ENCODE assay signal across 1 cellular context in the genomic region with DNA sequence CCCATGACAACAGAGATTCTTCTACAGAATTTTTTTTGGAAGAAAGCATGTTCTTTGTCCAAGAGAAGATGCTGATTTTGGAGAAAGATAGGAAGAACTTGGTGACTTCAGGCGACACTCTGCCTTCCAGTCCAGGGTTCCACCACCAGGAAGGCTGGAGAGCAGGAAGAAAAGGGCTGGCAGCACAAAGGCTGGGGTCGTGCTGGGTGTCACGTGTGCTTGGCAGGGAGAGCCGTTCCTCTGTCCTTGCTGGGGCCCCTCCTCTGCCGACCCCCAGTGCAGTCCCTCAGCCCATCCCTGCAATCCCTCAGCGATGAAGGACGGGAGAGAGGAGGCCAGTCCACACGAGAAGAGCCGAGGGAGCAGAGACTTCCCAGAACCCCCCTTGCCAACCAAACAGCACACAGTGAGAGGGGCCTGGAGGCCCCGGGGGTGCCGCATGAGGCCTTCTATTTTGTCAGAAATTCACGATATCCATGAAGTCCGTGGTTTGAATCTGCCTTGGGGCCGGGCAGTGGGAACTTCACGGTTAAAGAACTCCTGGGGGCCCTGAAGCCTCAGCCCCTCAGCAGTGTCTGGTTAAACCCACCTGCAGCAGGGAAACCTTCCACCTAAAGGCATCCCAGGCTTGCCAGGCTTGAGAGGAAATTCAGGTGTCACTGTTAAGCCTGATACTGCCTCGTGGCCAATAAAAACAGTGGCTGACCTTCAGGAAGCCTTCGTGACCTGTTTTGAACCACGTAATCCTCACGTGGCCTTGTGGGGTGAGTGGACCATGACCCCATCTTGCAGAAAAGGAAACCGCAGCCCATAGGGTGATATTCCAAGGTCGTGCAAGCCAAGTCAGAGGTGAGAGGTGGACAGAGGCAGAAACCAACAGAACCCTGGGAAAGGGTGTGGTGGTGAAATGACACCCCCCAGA.
TF ChIP-seq lines count a peak whose summit lies in the region.

No MANE protein-coding gene starts in this region.

TF ChIP-seq in HepG2, 621 proteins besides CTCF, POLR2A, EP300 and RAD21 (continued from another document and continues in another):
- TF ChIP-seq, protein P1, sequence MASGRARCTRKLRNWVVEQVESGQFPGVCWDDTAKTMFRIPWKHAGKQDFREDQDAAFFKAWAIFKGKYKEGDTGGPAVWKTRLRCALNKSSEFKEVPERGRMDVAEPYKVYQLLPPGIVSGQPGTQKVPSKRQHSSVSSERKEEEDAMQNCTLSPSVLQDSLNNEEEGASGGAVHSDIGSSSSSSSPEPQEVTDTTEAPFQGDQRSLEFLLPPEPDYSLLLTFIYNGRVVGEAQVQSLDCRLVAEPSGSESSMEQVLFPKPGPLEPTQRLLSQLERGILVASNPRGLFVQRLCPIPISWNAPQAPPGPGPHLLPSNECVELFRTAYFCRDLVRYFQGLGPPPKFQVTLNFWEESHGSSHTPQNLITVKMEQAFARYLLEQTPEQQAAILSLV (CRISPR knock-in tag; IDR thresholded peaks at IDR 0.05; ENCODE audit: borderline replicate concordance) = peak; percentile 43; the same call in 1 of the 2 replicates
- TF ChIP-seq CERS6 (CRISPR knock-in tag; IDR thresholded peaks at IDR 0.05) (no peak), ZNF639 (CRISPR knock-in tag; conservative IDR thresholded peaks at IDR 0.05) (no peak), ZNF235 (CRISPR knock-in tag; IDR thresholded peaks at IDR 0.05; ENCODE audit: borderline replicate concordance) (no peak), KDM5A (IDR thresholded peaks at IDR 0.05; ENCODE audit: borderline replicate concordance, low read length) (no peak), ATAD3A (CRISPR knock-in tag; IDR thresholded peaks at IDR 0.05) (no peak), ZFP62 (CRISPR knock-in tag; IDR thresholded peaks at IDR 0.05) (no peak), SNAPC2 (CRISPR knock-in tag; IDR thresholded peaks at IDR 0.05) (no peak), ZFP90 (CRISPR knock-in tag; IDR thresholded peaks at IDR 0.05; ENCODE audit: borderline replicate concordance) (0 out of 2 replicates have a peak, but pooled peaks have one; percentile 22), FOXC1 (CRISPR knock-in tag; IDR thresholded peaks at IDR 0.05; ENCODE audit: borderline replicate concordance) (peak; percentile 55; the same call in 1 of the 2 replicates), ESRRA (CRISPR knock-in tag; IDR thresholded peaks at IDR 0.05; ENCODE audit: low read depth) (peak; percentile 99), ZNF431 (CRISPR knock-in tag; IDR thresholded peaks at IDR 0.05; ENCODE audit: borderline replicate concordance, low read depth) (no peak), CREB1 (IDR thresholded peaks at IDR 0.05) (peak; percentile 14; the same call in 1 of the 2 replicates), CREB1 (CRISPR knock-in tag; IDR thresholded peaks at IDR 0.05) (no peak), ZBTB21 (CRISPR knock-in tag; IDR thresholded peaks at IDR 0.05) (no peak), KDM6A (CRISPR knock-in tag; IDR thresholded peaks at IDR 0.05; ENCODE audit: low read depth) (peak; percentile 69; the same call in 1 of the 2 replicates), HDAC6 (IDR thresholded peaks at IDR 0.05; ENCODE audit: low read depth, low read length) (no peak), PHF5A (CRISPR knock-in tag; IDR thresholded peaks at IDR 0.05; ENCODE audit: low read depth, unreplicated experiment) (no peak), BCL6 (CRISPR knock-in tag; IDR thresholded peaks at IDR 0.05) (peak; percentile 62; the same call in 1 of the 2 replicates), PAXIP1 (CRISPR knock-in tag; conservative IDR thresholded peaks at IDR 0.05) (peak; percentile 86), ZNF816 (CRISPR knock-in tag; IDR thresholded peaks at IDR 0.05; ENCODE audit: borderline replicate concordance) (no peak), ZNF230 (CRISPR knock-in tag; IDR thresholded peaks at IDR 0.05) (0 out of 2 replicates have a peak, but pooled peaks have one; percentile 67), ZNF317 (CRISPR knock-in tag; IDR thresholded peaks at IDR 0.05) (no peak), HNF1A (IDR thresholded peaks at IDR 0.05; ENCODE audit: low read depth) (no peak), HNF1A (CRISPR knock-in tag; IDR thresholded peaks at IDR 0.05; ENCODE audit: borderline replicate concordance) (no peak), SPEN (CRISPR knock-in tag; IDR thresholded peaks at IDR 0.05; ENCODE audit: low read depth) (peak; percentile 79), ZFP1 (CRISPR knock-in tag; IDR thresholded peaks at IDR 0.05) (peak; percentile 24; the same call in 1 of the 2 replicates)
- TF ChIP-seq, protein P2, sequence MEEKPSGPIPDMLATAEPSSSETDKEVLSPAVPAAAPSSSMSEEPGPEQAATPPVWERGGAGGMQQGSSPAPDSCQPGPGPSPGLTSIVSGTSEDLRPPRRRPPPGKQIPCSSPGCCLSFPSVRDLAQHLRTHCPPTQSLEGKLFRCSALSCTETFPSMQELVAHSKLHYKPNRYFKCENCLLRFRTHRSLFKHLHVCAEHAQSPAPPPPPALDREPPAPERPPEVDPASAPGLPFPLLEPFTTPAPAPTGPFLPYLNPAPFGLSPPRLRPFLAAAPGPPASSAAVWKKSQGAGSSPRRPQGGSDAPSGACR (CRISPR knock-in tag; IDR thresholded peaks at IDR 0.05) = peak; percentile 92
- TF ChIP-seq, protein P3, sequence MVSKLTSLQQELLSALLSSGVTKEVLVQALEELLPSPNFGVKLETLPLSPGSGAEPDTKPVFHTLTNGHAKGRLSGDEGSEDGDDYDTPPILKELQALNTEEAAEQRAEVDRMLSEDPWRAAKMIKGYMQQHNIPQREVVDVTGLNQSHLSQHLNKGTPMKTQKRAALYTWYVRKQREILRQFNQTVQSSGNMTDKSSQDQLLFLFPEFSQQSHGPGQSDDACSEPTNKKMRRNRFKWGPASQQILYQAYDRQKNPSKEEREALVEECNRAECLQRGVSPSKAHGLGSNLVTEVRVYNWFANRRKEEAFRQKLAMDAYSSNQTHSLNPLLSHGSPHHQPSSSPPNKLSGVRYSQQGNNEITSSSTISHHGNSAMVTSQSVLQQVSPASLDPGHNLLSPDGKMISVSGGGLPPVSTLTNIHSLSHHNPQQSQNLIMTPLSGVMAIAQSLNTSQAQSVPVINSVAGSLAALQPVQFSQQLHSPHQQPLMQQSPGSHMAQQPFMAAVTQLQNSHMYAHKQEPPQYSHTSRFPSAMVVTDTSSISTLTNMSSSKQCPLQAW (CRISPR knock-in tag; IDR thresholded peaks at IDR 0.05) = peak; percentile 80
- TF ChIP-seq, protein P4, sequence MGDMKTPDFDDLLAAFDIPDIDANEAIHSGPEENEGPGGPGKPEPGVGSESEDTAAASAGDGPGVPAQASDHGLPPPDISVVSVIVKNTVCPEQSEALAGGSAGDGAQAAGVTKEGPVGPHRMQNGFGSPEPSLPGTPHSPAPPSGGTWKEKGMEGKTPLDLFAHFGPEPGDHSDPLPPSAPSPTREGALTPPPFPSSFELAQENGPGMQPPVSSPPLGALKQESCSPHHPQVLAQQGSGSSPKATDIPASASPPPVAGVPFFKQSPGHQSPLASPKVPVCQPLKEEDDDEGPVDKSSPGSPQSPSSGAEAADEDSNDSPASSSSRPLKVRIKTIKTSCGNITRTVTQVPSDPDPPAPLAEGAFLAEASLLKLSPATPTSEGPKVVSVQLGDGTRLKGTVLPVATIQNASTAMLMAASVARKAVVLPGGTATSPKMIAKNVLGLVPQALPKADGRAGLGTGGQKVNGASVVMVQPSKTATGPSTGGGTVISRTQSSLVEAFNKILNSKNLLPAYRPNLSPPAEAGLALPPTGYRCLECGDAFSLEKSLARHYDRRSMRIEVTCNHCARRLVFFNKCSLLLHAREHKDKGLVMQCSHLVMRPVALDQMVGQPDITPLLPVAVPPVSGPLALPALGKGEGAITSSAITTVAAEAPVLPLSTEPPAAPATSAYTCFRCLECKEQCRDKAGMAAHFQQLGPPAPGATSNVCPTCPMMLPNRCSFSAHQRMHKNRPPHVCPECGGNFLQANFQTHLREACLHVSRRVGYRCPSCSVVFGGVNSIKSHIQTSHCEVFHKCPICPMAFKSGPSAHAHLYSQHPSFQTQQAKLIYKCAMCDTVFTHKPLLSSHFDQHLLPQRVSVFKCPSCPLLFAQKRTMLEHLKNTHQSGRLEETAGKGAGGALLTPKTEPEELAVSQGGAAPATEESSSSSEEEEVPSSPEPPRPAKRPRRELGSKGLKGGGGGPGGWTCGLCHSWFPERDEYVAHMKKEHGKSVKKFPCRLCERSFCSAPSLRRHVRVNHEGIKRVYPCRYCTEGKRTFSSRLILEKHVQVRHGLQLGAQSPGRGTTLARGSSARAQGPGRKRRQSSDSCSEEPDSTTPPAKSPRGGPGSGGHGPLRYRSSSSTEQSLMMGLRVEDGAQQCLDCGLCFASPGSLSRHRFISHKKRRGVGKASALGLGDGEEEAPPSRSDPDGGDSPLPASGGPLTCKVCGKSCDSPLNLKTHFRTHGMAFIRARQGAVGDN (CRISPR knock-in tag; IDR thresholded peaks at IDR 0.05) = peak; percentile 73
- TF ChIP-seq, protein P5, sequence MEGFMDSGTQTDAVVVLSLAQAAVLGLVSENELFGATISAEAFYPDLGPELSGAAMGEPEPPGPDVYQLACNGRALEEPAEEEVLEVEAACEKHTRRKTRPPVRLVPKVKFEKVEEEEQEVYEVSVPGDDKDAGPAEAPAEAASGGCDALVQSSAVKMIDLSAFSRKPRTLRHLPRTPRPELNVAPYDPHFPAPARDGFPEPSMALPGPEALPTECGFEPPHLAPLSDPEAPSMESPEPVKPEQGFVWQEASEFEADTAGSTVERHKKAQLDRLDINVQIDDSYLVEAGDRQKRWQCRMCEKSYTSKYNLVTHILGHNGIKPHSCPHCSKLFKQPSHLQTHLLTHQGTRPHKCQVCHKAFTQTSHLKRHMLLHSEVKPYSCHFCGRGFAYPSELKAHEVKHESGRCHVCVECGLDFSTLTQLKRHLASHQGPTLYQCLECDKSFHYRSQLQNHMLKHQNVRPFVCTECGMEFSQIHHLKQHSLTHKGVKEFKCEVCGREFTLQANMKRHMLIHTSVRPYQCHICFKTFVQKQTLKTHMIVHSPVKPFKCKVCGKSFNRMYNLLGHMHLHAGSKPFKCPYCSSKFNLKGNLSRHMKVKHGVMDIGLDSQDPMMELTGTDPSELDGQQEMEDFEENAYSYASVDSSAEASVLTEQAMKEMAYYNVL (CRISPR knock-in tag; IDR thresholded peaks at IDR 0.05; ENCODE audit: borderline replicate concordance) = no peak
- TF ChIP-seq, protein P6, sequence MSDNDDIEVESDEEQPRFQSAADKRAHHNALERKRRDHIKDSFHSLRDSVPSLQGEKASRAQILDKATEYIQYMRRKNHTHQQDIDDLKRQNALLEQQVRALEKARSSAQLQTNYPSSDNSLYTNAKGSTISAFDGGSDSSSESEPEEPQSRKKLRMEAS (IDR thresholded peaks at IDR 0.05) = peak; percentile 89
